ENCODE assay signal across 1 cellular context in genomic region chr17:45148183-45149036, GRCh38.
TF ChIP-seq lines count a peak whose summit lies in the region.

Gene HEXIM1, plus strand, starts transcription at chr17:45148475. Its CDS starts 716 bp downstream, at chr17:45149191.

TF ChIP-seq in HCT116, 20 proteins besides CTCF, POLR2A, EP300 and RAD21 (continued from another document):
- TF ChIP-seq REST (IDR thresholded peaks at IDR 0.05; ENCODE audit: low read depth): no peak
- peak; percentile 53 for TF ChIP-seq MAX (IDR thresholded peaks at IDR 0.05)
- TF ChIP-seq TCF7L2 (IDR thresholded peaks at IDR 0.05; ENCODE audit: borderline replicate concordance, extremely low read depth, insufficient read depth, insufficient read length): peak; percentile 12
- TF ChIP-seq POLR2AphosphoS5 (IDR thresholded peaks at IDR 0.05; ENCODE audit: low read depth, low read length): peak; percentile 100
- no peak for TF ChIP-seq ATF3 (IDR thresholded peaks at IDR 0.05)
- no peak for TF ChIP-seq EZH2phosphoT487 (IDR thresholded peaks at IDR 0.05; ENCODE audit: borderline replicate concordance)
- TF ChIP-seq FOSL1 (IDR thresholded peaks at IDR 0.05; ENCODE audit: low read depth): 0 out of 2 replicates have a peak, but pooled peaks have one; percentile 12
- TF ChIP-seq ZFX (IDR thresholded peaks at IDR 0.05): no peak
- peak; percentile 72 for TF ChIP-seq YY1 (IDR thresholded peaks at IDR 0.05; ENCODE audit: extremely low read depth, insufficient replicate concordance, low read depth, low read length)
- TF ChIP-seq ZBTB33 (IDR thresholded peaks at IDR 0.05; ENCODE audit: extremely low read depth, insufficient replicate concordance, low read length): peak; percentile 70
- no peak for TF ChIP-seq CEBPB (IDR thresholded peaks at IDR 0.05; ENCODE audit: low read depth)
- peak; percentile 83; the same call in 1 of the 2 replicates for TF ChIP-seq CBX3 (IDR thresholded peaks at IDR 0.05; ENCODE audit: low read depth)
- TF ChIP-seq EGR1 (IDR thresholded peaks at IDR 0.05; ENCODE audit: low read depth): peak; percentile 75
- TF ChIP-seq SRF (IDR thresholded peaks at IDR 0.05; ENCODE audit: low read depth): no peak
- no peak for TF ChIP-seq EZH2 (IDR thresholded peaks at IDR 0.05)
TF ChIP-seq in HCT116: peak in this region for 12.
